1 cellular context compared by ENCODE assay signal in genomic region chr2:135005753-135006152, GRCh38.
TF ChIP-seq lines count a peak whose summit lies in the region.

No MANE protein-coding gene starts in this region.

TF ChIP-seq in WTC11, 78 proteins besides CTCF, POLR2A, EP300 and RAD21 (continued from another document):
- no peak for TF ChIP-seq ZNF512 (CRISPR knock-in tag; IDR thresholded peaks at IDR 0.05; ENCODE audit: borderline replicate concordance)
- no peak for TF ChIP-seq PRRX2 (CRISPR knock-in tag; IDR thresholded peaks at IDR 0.05)
- no peak for TF ChIP-seq JUN (CRISPR knock-in tag; IDR thresholded peaks at IDR 0.05)
- no peak for TF ChIP-seq CBFB (CRISPR knock-in tag; IDR thresholded peaks at IDR 0.05; ENCODE audit: low read depth)
- no peak for TF ChIP-seq SOX15 (CRISPR knock-in tag; IDR thresholded peaks at IDR 0.05)
- no peak for TF ChIP-seq MAX (CRISPR knock-in tag; IDR thresholded peaks at IDR 0.05)
- no peak for TF ChIP-seq FOXP4 (CRISPR knock-in tag; IDR thresholded peaks at IDR 0.05)
- no peak for TF ChIP-seq STAT6 (CRISPR knock-in tag; conservative IDR thresholded peaks at IDR 0.05; ENCODE audit: low read depth)
- TF ChIP-seq ZNF425 (CRISPR knock-in tag; conservative IDR thresholded peaks at IDR 0.05), result no peak
- no peak for TF ChIP-seq MXD4 (CRISPR knock-in tag; IDR thresholded peaks at IDR 0.05; ENCODE audit: borderline replicate concordance)
- no peak for TF ChIP-seq CDX4 (CRISPR knock-in tag; IDR thresholded peaks at IDR 0.05; ENCODE audit: borderline replicate concordance)
- TF ChIP-seq CREB1 (CRISPR knock-in tag; IDR thresholded peaks at IDR 0.05), result no peak
- no peak for TF ChIP-seq GTF2I (CRISPR knock-in tag; conservative IDR thresholded peaks at IDR 0.05)
